Comparison of ENCODE assay signal across 17 cellular contexts in genomic region chr7:117117172-117117571, GRCh38.
A peak's percentile ranks its signal among the peaks of the same experiment; 100 is the strongest.
DNase-seq lines count a peak whose midpoint lies in the region; ATAC-seq and TF ChIP-seq lines count a peak whose summit lies in the region.
"Had no signal": no experiment of that assay in that cellular context is flagged by ENCODE, and none has a peak within 500 bp of the region (broad histone marks: within the 10 kb centered on the region; RNA-seq: fewer than 3 reads in every experiment).

No MANE protein-coding gene starts in this region.

- intact Hi-C loops in spleen (cut with DNase I; ENCODE audit: low total_unique reads): loop anchor here (5.0 kb wide), 1 partner anchor 130 kb away; no protein-coding TSS in a partner anchor

- H3K36me3 ChIP-seq in GM23338 (ENCODE audit: insufficient read depth) (no peaks in the 10 kb centered on the region), spleen (no peaks in the 10 kb centered on the region)
- H3K36me3 ChIP-seq: BLaER1 treated with 17β-estradiol and CSF1 and Interleukin-3, amounts not matched to agents 10 nM and 100 nM had no signal

- DNase-seq in GM23338 (ENCODE audit: low spot score): no peak
- peak; percentile 19 for DNase-seq in NCI-H69 (lab: John Stamatoyannopoulos, UW)
- DNase-seq in endothelial cell (ENCODE audit: low spot score): no peak
- no peak for DNase-seq in stimulated activated naive B cell treated with anti-CD40 and anti-IgM and Interleukin-4, amounts not matched to agents 10 μg/mL and 1 μg/mL and 100 μg/mL, for 72 hours
- no peak for DNase-seq in spleen
- DNase-seq in NOMO-1 treated with DMSO at 0.1 percent for 48 hours (lab: John Stamatoyannopoulos, UW; ENCODE audit: unreplicated experiment): no peak
- DNase-seq: CD8-positive, alpha-beta memory T cell; COR-L47; DMS 273 treated with DMSO at 0.1 percent for 48 hours; DMS53; DND-41; HCEC 1CT; HFFc6 had no signal

- H3K4me1 Mint-ChIP-seq in GM23338 (peaks cover 39% of the 10 kb centered on the region), endothelial cell (ENCODE audit: unreplicated experiment) (peaks cover 67% of the 10 kb centered on the region)
- H3K4me1 Mint-ChIP-seq in stimulated activated naive B cell treated with anti-CD40 and anti-IgM and Interleukin-4, amounts not matched to agents 10 μg/mL and 1 μg/mL and 100 μg/mL, for 72 hours: peaks cover 6 to 8% of the 10 kb centered on the region in 2 donors
- H3K4me1 Mint-ChIP-seq: B cell; CD8-positive, alpha-beta memory T cell had no signal

- peak overlapping the region; percentile 19; the same call in 1 of the 2 replicates for H3K27ac Mint-ChIP-seq in GM23338
- H3K27ac Mint-ChIP-seq in endothelial cell (ENCODE audit: unreplicated experiment): peak overlapping the region; percentile 43
- peak overlapping the region; percentile 20 for H3K27ac Mint-ChIP-seq in stimulated activated naive B cell treated with anti-CD40 and anti-IgM and Interleukin-4, amounts not matched to agents 10 μg/mL and 1 μg/mL and 100 μg/mL, for 72 hours
- H3K27ac Mint-ChIP-seq: B cell; CD8-positive, alpha-beta memory T cell; HFFc6; IgD-negative memory B cell had no signal

- H3K4me1 ChIP-seq in GM23338 (ENCODE audit: insufficient read depth) (peaks cover 22% of the 10 kb centered on the region), spleen (peaks cover 0 to 11% (median 4%) of the 10 kb centered on the region in 6 donors)
- H3K4me1 ChIP-seq: BLaER1 treated with 17β-estradiol and CSF1 and Interleukin-3, amounts not matched to agents 10 nM and 100 nM had no signal

- H3F3A ChIP-seq in GM23338 (replicated peaks; ENCODE audit: low read depth): no peaks in the 10 kb centered on the region

- H3K27ac ChIP-seq in GM23338 (ENCODE audit: low read depth): no peak overlapping the region
- H3K27ac ChIP-seq in spleen: no peak overlapping the region
- H3K27ac ChIP-seq: BLaER1 treated with 17β-estradiol and CSF1 and Interleukin-3, amounts not matched to agents 10 nM and 100 nM had no signal

- no peaks in the 10 kb centered on the region for H3K27me3 ChIP-seq in GM23338 (ENCODE audit: insufficient read depth)
- no peaks in the 10 kb centered on the region for H3K27me3 ChIP-seq in spleen (replicated peaks in 1 of 7)
- H3K27me3 ChIP-seq: BLaER1 treated with 17β-estradiol and CSF1 and Interleukin-3, amounts not matched to agents 10 nM and 100 nM had no signal

- no peak overlapping the region for H3K4me3 ChIP-seq in GM23338
- no peak overlapping the region for H3K4me3 ChIP-seq in spleen
- H3K4me3 ChIP-seq: BLaER1 treated with 17β-estradiol and CSF1 and Interleukin-3, amounts not matched to agents 10 nM and 100 nM had no signal

- H3K9me3 Mint-ChIP-seq in GM23338 (no peaks in the 10 kb centered on the region), endothelial cell (ENCODE audit: unreplicated experiment) (no peaks in the 10 kb centered on the region)
- no peaks in the 10 kb centered on the region for H3K9me3 Mint-ChIP-seq in stimulated activated naive B cell treated with anti-CD40 and anti-IgM and Interleukin-4, amounts not matched to agents 10 μg/mL and 1 μg/mL and 100 μg/mL, for 72 hours
- H3K9me3 Mint-ChIP-seq: CD8-positive, alpha-beta memory T cell; HFFc6; IgD-negative memory B cell had no signal

- ATAC-seq in GM23338: no peak
- ATAC-seq in stimulated activated naive B cell treated with anti-CD40 and anti-IgM and Interleukin-4, amounts not matched to agents 10 μg/mL and 1 μg/mL and 100 μg/mL, for 72 hours (replicated peaks): no peak
- ATAC-seq: HepG2 had no signal

- no peaks in the 10 kb centered on the region for H3K36me3 Mint-ChIP-seq in GM23338 (ENCODE audit: low read depth)
- H3K36me3 Mint-ChIP-seq in endothelial cell (ENCODE audit: low read depth, unreplicated experiment): peaks cover 13% of the 10 kb centered on the region
- peaks cover 0 to 4% of the 10 kb centered on the region in 2 donors for H3K36me3 Mint-ChIP-seq in stimulated activated naive B cell treated with anti-CD40 and anti-IgM and Interleukin-4, amounts not matched to agents 10 μg/mL and 1 μg/mL and 100 μg/mL, for 72 hours
- H3K36me3 Mint-ChIP-seq: IgD-negative memory B cell had no signal

- no peaks in the 10 kb centered on the region for H3K9me2 ChIP-seq in GM23338 (ENCODE audit: insufficient read depth)

- H4K20me1 ChIP-seq in GM23338 (replicated peaks; ENCODE audit: insufficient read depth): no peaks in the 10 kb centered on the region
- H4K20me1 ChIP-seq: BLaER1 treated with 17β-estradiol and CSF1 and Interleukin-3, amounts not matched to agents 10 nM and 100 nM had no signal

- no peaks in the 10 kb centered on the region for H3K9me3 ChIP-seq in spleen
- H3K9me3 ChIP-seq: BLaER1 treated with 17β-estradiol and CSF1 and Interleukin-3, amounts not matched to agents 10 nM and 100 nM had no signal

- WGBS in spleen, 5 donors: 95 to 100% (median 98%) methylated on average over 2 of the region's 2 CpGs

- H3K4me3 Mint-ChIP-seq in GM23338 (no peak overlapping the region), endothelial cell (ENCODE audit: unreplicated experiment) (no peak overlapping the region)
- H3K4me3 Mint-ChIP-seq in stimulated activated naive B cell treated with anti-CD40 and anti-IgM and Interleukin-4, amounts not matched to agents 10 μg/mL and 1 μg/mL and 100 μg/mL, for 72 hours: no peak overlapping the region
- H3K4me3 Mint-ChIP-seq: B cell; CD8-positive, alpha-beta memory T cell; HFFc6; IgD-negative memory B cell had no signal

- no peak for TF ChIP-seq CTCF in GM23338 (conservative IDR thresholded peaks at IDR 0.05; ENCODE audit: low read depth in 2 of 2)
- TF ChIP-seq CTCF in endothelial cell (IDR thresholded peaks at IDR 0.05; ENCODE audit: unreplicated experiment): no peak
- no peak for TF ChIP-seq CTCF in spleen (IDR thresholded peaks at IDR 0.05 in 8 of 11, conservative IDR thresholded peaks at IDR 0.05 in 3 of 11)

- H2AFZ ChIP-seq in GM23338: no peak overlapping the region

- H3K79me2 ChIP-seq in GM23338 (replicated peaks; ENCODE audit: insufficient read depth): no peaks in the 10 kb centered on the region

- H3K27me3 Mint-ChIP-seq in GM23338 (ENCODE audit: insufficient read depth, low read depth, poor library complexity) (peaks cover 3% of the 10 kb centered on the region), endothelial cell (ENCODE audit: unreplicated experiment) (peaks cover 9% of the 10 kb centered on the region)
- no peaks in the 10 kb centered on the region for H3K27me3 Mint-ChIP-seq in stimulated activated naive B cell treated with anti-CD40 and anti-IgM and Interleukin-4, amounts not matched to agents 10 μg/mL and 1 μg/mL and 100 μg/mL, for 72 hours
- H3K27me3 Mint-ChIP-seq: B cell; CD8-positive, alpha-beta memory T cell; IgD-negative memory B cell had no signal

- TF ChIP-seq POLR2A in spleen (IDR thresholded peaks at IDR 0.05): no peak

- H3K4me2 ChIP-seq in GM23338: no peak overlapping the region
- H3K4me2 ChIP-seq: BLaER1 treated with 17β-estradiol and CSF1 and Interleukin-3, amounts not matched to agents 10 nM and 100 nM had no signal
